ENCODE assay signal across 21 cellular contexts in the genomic region with DNA sequence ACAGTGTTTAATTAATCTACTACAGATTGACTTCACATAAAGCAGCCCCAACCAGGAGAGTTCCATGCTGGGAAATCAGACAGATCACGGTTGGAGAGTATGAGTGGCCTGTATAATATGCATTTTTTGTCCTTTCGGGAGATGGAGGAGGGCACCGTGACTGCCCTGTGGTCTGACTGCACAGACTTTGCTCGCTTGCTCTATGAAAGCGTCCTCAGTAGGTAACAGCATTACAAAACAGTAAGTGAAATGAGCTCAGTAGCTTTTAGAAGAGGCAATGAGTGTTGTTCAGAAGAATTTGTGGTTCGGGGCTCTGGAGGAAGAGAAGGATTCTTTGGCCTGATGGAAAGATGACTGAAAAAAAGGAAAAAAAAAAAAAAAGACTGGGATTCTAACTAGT. TPM values are rescaled to one million over a fixed set of nuclear protein-coding genes. Genes with fewer than 3 reads are reported as not detected.
DNase-seq lines count a peak whose midpoint lies in the region; ATAC-seq and TF ChIP-seq lines count a peak whose summit lies in the region.
"Had no signal": no experiment of that assay in that cellular context is flagged by ENCODE, and none has a peak within 500 bp of the region (broad histone marks: within the 10 kb centered on the region; RNA-seq: fewer than 3 reads in every experiment).

No MANE protein-coding gene starts in this region.

- peaks cover 41% of the 10 kb centered on the region for H3K4me1 Mint-ChIP-seq in chondrocyte (ENCODE audit: low read depth)

- 72 to 94% methylated on average over 5 to 6 of the region's 6 CpGs for WGBS in mesodermal cell (ENCODE audit: insufficient coverage in 2 of 2), 2 experiments

- H3K27me3 Mint-ChIP-seq in chondrocyte (ENCODE audit: low read depth): no peaks in the 10 kb centered on the region

- H3K36me3 Mint-ChIP-seq in chondrocyte (ENCODE audit: low read depth): no peaks in the 10 kb centered on the region
- H3K36me3 Mint-ChIP-seq in activated naive CD4-positive, alpha-beta T cell treated with anti-CD3 and anti-CD28 coated beads, Interleukin-2, amount 50 U/mL, for 72 hours: peaks cover 0 to 4% of the 10 kb centered on the region in 2 donors

- DNase-seq in M059J (ENCODE audit: low read depth) (peak; percentile 28), chondrocyte (ENCODE audit: low spot score) (no peak), renal cortical epithelial cell (ENCODE audit: low read depth) (peak; percentile 69), NAMALWA (ENCODE audit: low spot score) (no peak), HCEC 1CT (no peak)
- DNase-seq in activated naive CD4-positive, alpha-beta T cell treated with anti-CD3 and anti-CD28 coated beads, Interleukin-2, amount 50 U/mL, for 72 hours (ENCODE audit: low spot score in 2 of 2): no peak
- DNase-seq: ACHN; activated CD4-positive, alpha-beta T cell treated with anti-CD3 and anti-CD28 coated beads for 48 hours; activated T-cell treated with anti-CD3 and anti-CD28 coated beads, Interleukin-2, amount 50 U/mL, for 4 hours; amniotic stem cell; DMS79 treated with DMSO at 0.1 percent for 48 hours; naive thymus-derived CD4-positive, alpha-beta T cell; NCI-H1092; NCI-H2029; NCI-H446; OCI-M1 had no signal

- H3K36me3 ChIP-seq in mesodermal cell (ENCODE audit: control insufficient read depth, insufficient read depth, low read length): no peaks in the 10 kb centered on the region

- H3K9me3 ChIP-seq in mesodermal cell (ENCODE audit: control insufficient read depth, low read length): peaks cover 21% of the 10 kb centered on the region

- no peak for ATAC-seq in GM19397 (IDR thresholded peaks at IDR 0.05; ENCODE audit: unreplicated experiment)
- no peak for ATAC-seq in activated naive CD4-positive, alpha-beta T cell treated with anti-CD3 and anti-CD28 coated beads, Interleukin-2, amount 50 U/mL, for 72 hours
- ATAC-seq: activated T-cell treated with anti-CD3 and anti-CD28 coated beads, Interleukin-2, amount 50 U/mL, for 4 hours; naive thymus-derived CD4-positive, alpha-beta T cell; Right ventricle myocardium inferior had no signal

- no peaks in the 10 kb centered on the region for H3K9me3 Mint-ChIP-seq in chondrocyte (ENCODE audit: low read depth)
- H3K9me3 Mint-ChIP-seq in activated naive CD4-positive, alpha-beta T cell treated with anti-CD3 and anti-CD28 coated beads, Interleukin-2, amount 50 U/mL, for 72 hours: peaks cover 0 to 2% of the 10 kb centered on the region in 2 donors
- H3K9me3 Mint-ChIP-seq: activated T-cell treated with anti-CD3 and anti-CD28 coated beads, Interleukin-2, amount 50 U/mL, for 4 hours had no signal

- H3K27ac ChIP-seq in mesodermal cell (ENCODE audit: low read depth, low read length, severe bottlenecking): peak overlapping the region; percentile 29
- H3K27ac ChIP-seq: VCaP had no signal

- peak overlapping the region; percentile 92 for H3K27ac Mint-ChIP-seq in chondrocyte (ENCODE audit: unreplicated experiment)
- H3K27ac Mint-ChIP-seq in activated naive CD4-positive, alpha-beta T cell treated with anti-CD3 and anti-CD28 coated beads, Interleukin-2, amount 50 U/mL, for 72 hours: no peak overlapping the region
- H3K27ac Mint-ChIP-seq: dendritic cell treated with granulocyte-macrophage colony-stimulating factor and Interleukin-4, amounts not matched to agents 40 ng/mL and 50 ng/mL, for 4 days had no signal

- TF ChIP-seq CTCF in chondrocyte (IDR thresholded peaks at IDR 0.05): no peak

- peaks cover 10% of the 10 kb centered on the region for H3K4me1 ChIP-seq in mesodermal cell (ENCODE audit: control insufficient read depth, insufficient read depth, low read length, poor library complexity, severe bottlenecking)

- peak overlapping the region; percentile 59 for H3K4me3 Mint-ChIP-seq in chondrocyte (ENCODE audit: unreplicated experiment)
- H3K4me3 Mint-ChIP-seq: activated T-cell treated with anti-CD3 and anti-CD28 coated beads, Interleukin-2, amount 50 U/mL, for 4 hours; dendritic cell treated with granulocyte-macrophage colony-stimulating factor and Interleukin-4, amounts not matched to agents 40 ng/mL and 50 ng/mL, for 4 days; naive thymus-derived CD4-positive, alpha-beta T cell had no signal

- H3K4me3 ChIP-seq in mesodermal cell (ENCODE audit: extremely low read depth, insufficient read depth, low read length, poor library complexity, severe bottlenecking): no peak overlapping the region

RNA-seq across cellular contexts. Expression of a gene that starts 34.1 kb away (rescaled TPM):
- total RNA-seq in M059J (2014; rRNA removed; shearing (Covaris generic)): 33.5 and 36.8 TPM in 2 replicates
- total RNA-seq in chondrocyte: 94.0 to 177 TPM (median 96.0 TPM) in 3 replicates
- 62.9 TPM for polyA plus RNA-seq in mesodermal cell (2013, experiment 1 of 2)
- 50.1 TPM for polyA plus RNA-seq in mesodermal cell (2013, experiment 2 of 2)
- 153 and 190 TPM in 2 replicates for total RNA-seq in renal cortical epithelial cell
- total RNA-seq in activated naive CD4-positive, alpha-beta T cell treated with anti-CD3 and anti-CD28 coated beads, Interleukin-2, amount 50 U/mL, for 72 hours: 10 to 100 TPM; 16.8 to 21.9 TPM

Comparison
In these comparisons a context has a peak if more than half of its experiments do, and no peak if none do; other contexts are left out.
1. DNase-seq: peak in M059J (single experiment) and renal cortical epithelial cell (single experiment); none in chondrocyte (single experiment), NAMALWA (single experiment), HCEC 1CT (single experiment) and activated naive CD4-positive, alpha-beta T cell treated with anti-CD3 and anti-CD28 coated beads, Interleukin-2, amount 50 U/mL, for 72 hours (0 of 2).